In the genomic region with DNA sequence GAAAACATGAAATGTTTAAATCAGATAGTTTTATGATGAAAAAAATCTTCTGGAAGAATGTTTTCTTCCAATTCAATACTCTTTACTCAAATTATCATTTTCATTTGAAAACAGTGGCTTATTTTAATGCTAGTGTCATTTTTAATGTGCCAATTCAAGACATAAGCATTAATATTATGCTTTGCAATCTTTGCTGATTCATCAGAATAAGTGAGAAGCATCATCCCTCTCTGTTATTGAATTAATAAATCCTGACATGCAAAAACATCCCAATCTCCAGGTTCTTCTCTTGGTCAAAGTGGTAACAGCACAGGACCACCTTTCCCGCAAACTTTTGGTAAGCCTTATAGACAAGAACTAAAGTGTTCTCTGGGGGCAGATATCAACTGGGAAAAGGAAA, we compare ENCODE assay signal across 2 cellular contexts.
TF ChIP-seq lines count a peak whose summit lies in the region.

No MANE protein-coding gene starts in this region.

TF ChIP-seq in A549, 52 proteins besides CTCF, POLR2A, EP300 and RAD21:
- TF ChIP-seq ATOH8 (CRISPR knock-in tag; IDR thresholded peaks at IDR 0.05; ENCODE audit: low read depth) (no peak), MAFK (IDR thresholded peaks at IDR 0.05; ENCODE audit: partially characterized antibody) (peak; percentile 87), MAZ (IDR thresholded peaks at IDR 0.05; ENCODE audit: borderline replicate concordance, low read depth, low read length) (no peak)

TF ChIP-seq in H1, 55 proteins besides CTCF, POLR2A, EP300 and RAD21:
- TF ChIP-seq SP1 (IDR thresholded peaks at IDR 0.05; ENCODE audit: low read depth, low read length) (no peak), MAFK (IDR thresholded peaks at IDR 0.05; ENCODE audit: low read depth, low read length) (0 out of 2 replicates have a peak, but pooled peaks have one; percentile 32), CEBPB (IDR thresholded peaks at IDR 0.05; ENCODE audit: low read depth, low read length) (no peak), SP2 (IDR thresholded peaks at IDR 0.05; ENCODE audit: low read length) (no peak)
